In the genomic region with DNA sequence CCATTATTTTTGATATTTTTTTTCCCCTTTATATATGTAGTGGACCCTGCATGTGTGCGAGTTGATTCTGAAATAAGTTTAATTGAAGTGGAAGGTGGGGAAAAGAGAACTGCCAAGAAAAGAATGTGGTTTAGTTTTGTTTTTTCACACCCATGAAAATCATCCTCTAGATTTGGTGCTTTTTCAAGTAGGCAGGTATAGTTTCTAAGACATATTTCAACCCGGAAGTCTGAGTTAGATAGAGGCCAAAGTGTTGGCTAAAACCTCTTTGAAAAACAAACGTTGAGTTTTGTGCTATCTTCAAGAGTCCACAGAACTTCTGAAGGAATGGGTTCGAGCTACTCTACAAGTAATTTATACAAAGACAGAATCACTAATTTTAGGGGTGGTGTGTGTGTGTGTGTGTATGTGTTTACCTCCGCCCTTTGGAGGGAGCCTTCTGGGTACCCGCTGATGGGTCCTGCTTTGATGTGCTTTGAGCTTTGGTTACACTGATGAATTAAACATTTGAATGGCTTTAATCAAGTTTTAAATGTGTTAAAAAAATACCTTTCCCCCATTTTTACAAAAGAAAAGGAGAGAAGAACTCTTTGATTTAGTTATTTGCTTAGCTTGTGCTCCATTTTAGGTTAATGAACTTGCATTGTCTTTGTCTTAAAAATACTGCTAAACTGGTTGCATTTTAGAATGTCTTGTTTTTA, we compare ENCODE assay signal across 8 cellular contexts. TPM values are rescaled to one million over a fixed set of nuclear protein-coding genes. Genes with fewer than 3 reads are reported as not detected.
DNase-seq lines count a peak whose midpoint lies in the region; ATAC-seq and TF ChIP-seq lines count a peak whose summit lies in the region.

No MANE protein-coding gene starts in this region.

- H3K36me3 ChIP-seq in right atrium auricular region, result no peaks in the 10 kb centered on the region
- no peaks in the 10 kb centered on the region for H3K36me3 ChIP-seq in mesenchymal stem cell (ENCODE audit: control insufficient read depth in 1 of 2, insufficient read depth in 2 of 2, low read depth in 1 of 2, low read length in 2 of 2)

- H2BK5ac ChIP-seq in mesenchymal stem cell (ENCODE audit: low read depth, low read length, poor library complexity, severe bottlenecking), result no peak overlapping the region

- H2BK12ac ChIP-seq in mesenchymal stem cell (ENCODE audit: low read length in 2 of 2), result no peak overlapping the region

- no peak overlapping the region for H4K8ac ChIP-seq in mesenchymal stem cell (ENCODE audit: low read length)

- no peak for DNase-seq in right atrium auricular region (ENCODE audit: low spot score)
- DNase-seq in Right ventricle myocardium inferior (ENCODE audit: missing footprints), result no peak
- DNase-seq in astrocyte of the cerebellum (ENCODE audit: low read depth), result no peak
- DNase-seq in mesenchymal stem cell, result no peak
- DNase-seq in hepatic stellate cell (ENCODE audit: low spot score), result no peak
- no peak for DNase-seq in C1 segment of cervical spinal cord (lab: John Stamatoyannopoulos, UW)

- no peak overlapping the region for H3K23ac ChIP-seq in mesenchymal stem cell (ENCODE audit: low read length in 2 of 2)

- H3K79me1 ChIP-seq in mesenchymal stem cell (replicated peaks; ENCODE audit: low read length, poor library complexity, severe bottlenecking), result no peaks in the 10 kb centered on the region

- no peaks in the 10 kb centered on the region for H3K9me3 ChIP-seq in right atrium auricular region
- no peaks in the 10 kb centered on the region for H3K9me3 ChIP-seq in mesenchymal stem cell (ENCODE audit: control insufficient read depth, low read length)

- no peak overlapping the region for H4K91ac ChIP-seq in mesenchymal stem cell (ENCODE audit: low read length)

- 36% methylated on average over 3 of the region's 6 CpGs for WGBS in mesenchymal stem cell

- no peak overlapping the region for H2BK120ac ChIP-seq in mesenchymal stem cell (ENCODE audit: low read depth, low read length)

- ATAC-seq in Right ventricle myocardium inferior, result no peak
- ATAC-seq in HG03565 (IDR thresholded peaks at IDR 0.05; ENCODE audit: unreplicated experiment), result no peak
- ATAC-seq in HG02840 (IDR thresholded peaks at IDR 0.05; ENCODE audit: low FRiP score, unreplicated experiment), result no peak

- peak overlapping the region; percentile 98 for H3K9ac ChIP-seq in mesenchymal stem cell (ENCODE audit: low read length)

- H3K4me1 ChIP-seq in right atrium auricular region, result peaks cover 0 to 67% of the 10 kb centered on the region in 2 donors
- H3K4me1 ChIP-seq in mesenchymal stem cell (ENCODE audit: control insufficient read depth, insufficient read depth, low read depth, low read length), result peaks cover 9% of the 10 kb centered on the region

- no peak overlapping the region for H2AFZ ChIP-seq in mesenchymal stem cell (ENCODE audit: low read depth, low read length)

- no peak overlapping the region for H3K4ac ChIP-seq in mesenchymal stem cell (ENCODE audit: low read depth in 1 of 2, low read length in 2 of 2)

- in situ Hi-C loops in astrocyte of the cerebellum (cut with HindIII; ENCODE audit: low sequenced_read_pairs), result no loop called here

- no peak overlapping the region for H2AK5ac ChIP-seq in mesenchymal stem cell (ENCODE audit: low read length, severe bottlenecking)

- H3K4me3 ChIP-seq in right atrium auricular region (peak overlapping the region; percentile 90 to 98), astrocyte of the cerebellum (ENCODE audit: low read depth, low read length) (peak overlapping the region; percentile 98), mesenchymal stem cell (ENCODE audit: insufficient read depth in 1 of 2, low read depth in 1 of 2, low read length in 2 of 2) (peak overlapping the region in 1 of 2 experiments; percentile 98)

- H3K27ac ChIP-seq in right atrium auricular region, result peak overlapping the region; percentile 97 to 98
- H3K27ac ChIP-seq in mesenchymal stem cell (ENCODE audit: low read length, poor library complexity, severe bottlenecking), result no peak overlapping the region

- intact Hi-C loops in Right ventricle myocardium inferior (cut with DNase I), result no loop called here

- no peak overlapping the region for H3K14ac ChIP-seq in mesenchymal stem cell (ENCODE audit: low read length in 2 of 2)

- peak overlapping the region; percentile 82 for H3K4me2 ChIP-seq in mesenchymal stem cell (ENCODE audit: low read length, poor library complexity, severe bottlenecking)

- no peaks in the 10 kb centered on the region for H3K27me3 ChIP-seq in right atrium auricular region
- H3K27me3 ChIP-seq in mesenchymal stem cell (ENCODE audit: control insufficient read depth in 1 of 2, insufficient read depth in 1 of 2, low read length in 2 of 2), result no peaks in the 10 kb centered on the region

- TF ChIP-seq CTCF in right atrium auricular region (IDR thresholded peaks at IDR 0.05) (no peak), astrocyte of the cerebellum (IDR thresholded peaks at IDR 0.05; ENCODE audit: low read depth, low read length, missing control alignments) (no peak)

- no peak overlapping the region for H3K18ac ChIP-seq in mesenchymal stem cell (ENCODE audit: low read depth in 1 of 2, low read length in 2 of 2)

- no peak overlapping the region for H2BK15ac ChIP-seq in mesenchymal stem cell (ENCODE audit: low read depth, poor library complexity, severe bottlenecking)

RNA-seq across cellular contexts. Expression of a gene that starts 2.5 kb away (rescaled TPM):
- 10 to 100 TPM; 25.5 to 30.3 TPM for total RNA-seq in right atrium auricular region
- 34.2 TPM for total RNA-seq in Right ventricle myocardium inferior
- 12.3 TPM for polyA plus RNA-seq in mesenchymal stem cell (2013, experiment 1 of 2)
- polyA plus RNA-seq in mesenchymal stem cell (2013, experiment 2 of 2), result 11.2 TPM
